Comparison of ENCODE assay signal across 9 cellular contexts in the genomic region with DNA sequence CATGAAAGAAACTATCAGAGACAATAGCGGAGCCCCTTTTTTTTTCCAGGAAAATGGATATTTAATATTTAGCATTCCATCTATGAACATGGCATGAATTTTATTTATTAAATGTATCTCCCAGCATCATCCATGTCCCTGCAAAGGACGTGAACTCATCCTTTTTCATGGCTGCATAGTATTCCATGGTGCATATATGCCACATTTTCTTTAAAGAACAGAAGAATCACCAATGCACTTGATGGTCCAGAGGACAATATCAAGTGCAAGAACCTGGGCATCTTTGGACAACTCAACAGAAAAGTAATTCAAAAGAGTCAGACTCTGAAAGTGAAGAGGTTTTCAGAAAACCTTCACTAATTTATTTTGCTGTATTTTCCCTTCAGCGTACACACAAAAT.
"Had no signal": no experiment of that assay in that cellular context is flagged by ENCODE, and none has a peak within 500 bp of the region (broad histone marks: within the 10 kb centered on the region; RNA-seq: fewer than 3 reads in every experiment).

No MANE protein-coding gene starts in this region.

- H2AFZ ChIP-seq: GM23248, GM23338 had no signal

- H3K9ac ChIP-seq: GM23248 had no signal

- DNase-seq: GM23248, GOT3, H7, H9, HCEC 1CT, HFFc6 had no signal

- ATAC-seq: GM23338, HCT116 had no signal

- H3K36me3 ChIP-seq: HAP-1 had no signal

- H3K4me2 ChIP-seq: GM23338 had no signal

- H3K4me3 ChIP-seq: GM23248, GM23338, HAP-1 had no signal

- H3K27ac ChIP-seq: GM23248 had no signal
